ENCODE assay signal across 8 cellular contexts in genomic region chr21:42125571-42126544, GRCh38. TPM values are rescaled to one million over a fixed set of nuclear protein-coding genes. Genes with fewer than 3 reads are reported as not detected.
DNase-seq lines count a peak whose midpoint lies in the region; ATAC-seq and TF ChIP-seq lines count a peak whose summit lies in the region.

No MANE protein-coding gene starts in this region.

- H3K9me2 ChIP-seq in GM23338 (ENCODE audit: insufficient read depth) (no peaks in the 10 kb centered on the region), OCI-LY1 (ENCODE audit: low read depth, low read length) (no peaks in the 10 kb centered on the region)

- H3K27ac ChIP-seq in GM23338 (ENCODE audit: low read depth) (no peak overlapping the region), OCI-LY1 (ENCODE audit: low read depth, low read length, poor library complexity, severe bottlenecking) (peak overlapping the region; percentile 84)

- no peaks in the 10 kb centered on the region for H3F3A ChIP-seq in GM23338 (replicated peaks; ENCODE audit: low read depth)
- H3F3A ChIP-seq in OCI-LY1 (ENCODE audit: insufficient read depth, low read length) = no peaks in the 10 kb centered on the region

- TF ChIP-seq CTCF in GM23338 (conservative IDR thresholded peaks at IDR 0.05; ENCODE audit: low read depth in 2 of 2) (peak; percentile 32 to 36; a peak in 3 of 4 replicates), OCI-LY1 (IDR thresholded peaks at IDR 0.05; ENCODE audit: low read length) (peak; percentile 15; the same call in 1 of the 2 replicates), fibroblast of villous mesenchyme (IDR thresholded peaks at IDR 0.05; ENCODE audit: insufficient read depth, low read depth, low read length) (peak; percentile 13), mesothelial cell of epicardium (IDR thresholded peaks at IDR 0.05; ENCODE audit: unreplicated experiment) (no peak)

- H3K4me3 ChIP-seq in GM23338 = no peak overlapping the region
- peak overlapping the region; percentile 69 for H3K4me3 ChIP-seq in OCI-LY1 (ENCODE audit: low read depth, low read length, poor library complexity, severe bottlenecking)
- H3K4me3 ChIP-seq in fibroblast of villous mesenchyme (ENCODE audit: low read depth, low read length) = no peak overlapping the region

- H3K27me3 Mint-ChIP-seq in GM23338 (ENCODE audit: insufficient read depth, low read depth, poor library complexity) (peaks cover 14% of the 10 kb centered on the region), mesothelial cell of epicardium (ENCODE audit: low read depth) (peaks cover 13% of the 10 kb centered on the region)
- H3K27me3 Mint-ChIP-seq in naive thymus-derived CD8-positive, alpha-beta T cell = peaks cover 11 to 50% (median 22%) of the 10 kb centered on the region in 5 donors

- no peaks in the 10 kb centered on the region for H4K20me1 ChIP-seq in GM23338 (replicated peaks; ENCODE audit: insufficient read depth)
- no peaks in the 10 kb centered on the region for H4K20me1 ChIP-seq in OCI-LY1 (ENCODE audit: insufficient read depth, low read length)

- DNase-seq in A172 (ENCODE audit: low spot score) (peak; percentile 45), GM23338 (ENCODE audit: low spot score) (peak; percentile 54), fibroblast of villous mesenchyme (ENCODE audit: low read depth) (peak; percentile 45), COR-L47 (lab: John Stamatoyannopoulos, UW) (no peak), mesothelial cell of epicardium (ENCODE audit: low spot score in 2 of 2, unreplicated experiment in 2 of 2) (no peak)
- DNase-seq in central memory CD4-positive, alpha-beta T cell = no peak
- no peak for DNase-seq in naive thymus-derived CD8-positive, alpha-beta T cell

- H3K4me1 Mint-ChIP-seq in GM23338 (peaks cover 8% of the 10 kb centered on the region), mesothelial cell of epicardium (peaks cover 3% of the 10 kb centered on the region)
- H3K4me1 Mint-ChIP-seq in naive thymus-derived CD8-positive, alpha-beta T cell = peaks cover 5 to 17% (median 16%) of the 10 kb centered on the region in 4 donors

- no peaks in the 10 kb centered on the region for H3K27me3 ChIP-seq in GM23338 (ENCODE audit: insufficient read depth)
- H3K27me3 ChIP-seq in OCI-LY1 (ENCODE audit: insufficient read depth, low read length) = no peaks in the 10 kb centered on the region

- H3K4me3 Mint-ChIP-seq in GM23338 (no peak overlapping the region), mesothelial cell of epicardium (no peak overlapping the region)
- no peak overlapping the region for H3K4me3 Mint-ChIP-seq in naive thymus-derived CD8-positive, alpha-beta T cell

- no peaks in the 10 kb centered on the region for H3K36me3 ChIP-seq in GM23338 (ENCODE audit: insufficient read depth)
- H3K36me3 ChIP-seq in OCI-LY1 (ENCODE audit: insufficient read depth, low read length) = peaks cover 63% of the 10 kb centered on the region

- H3K9me3 ChIP-seq in OCI-LY1 (ENCODE audit: low read length) = no peaks in the 10 kb centered on the region

- peak overlapping the region; percentile 14; the same call in 1 of the 2 replicates for H2AFZ ChIP-seq in GM23338
- H2AFZ ChIP-seq in OCI-LY1 (ENCODE audit: low read length) = no peak overlapping the region

- H3K4me2 ChIP-seq in GM23338 = no peak overlapping the region
- peak overlapping the region; percentile 82 for H3K4me2 ChIP-seq in OCI-LY1 (ENCODE audit: low read length)

- H3K9me3 Mint-ChIP-seq in GM23338 (no peaks in the 10 kb centered on the region), mesothelial cell of epicardium (no peaks in the 10 kb centered on the region)
- H3K9me3 Mint-ChIP-seq in naive thymus-derived CD8-positive, alpha-beta T cell = no peaks in the 10 kb centered on the region

- POLR2A ChIA-PET in naive thymus-derived CD8-positive, alpha-beta T cell (lab: Charles Lee) = interaction anchor here (0.5 to 0.8 kb wide), 2 partner anchors 139 to 226 kb away, joined by 3 to 5 read pairs; no protein-coding TSS in a partner anchor

- no peaks in the 10 kb centered on the region; the same call in 1 of the 2 replicates for H3K4me1 ChIP-seq in GM23338 (ENCODE audit: insufficient read depth)
- H3K4me1 ChIP-seq in OCI-LY1 (ENCODE audit: insufficient read depth, low read length, severe bottlenecking) = peaks cover 96% of the 10 kb centered on the region

- peak overlapping the region; percentile 48; the same call in 1 of the 2 replicates for H3K9ac ChIP-seq in OCI-LY1 (ENCODE audit: low read length)

- H3K79me2 ChIP-seq in GM23338 (replicated peaks; ENCODE audit: insufficient read depth) = no peaks in the 10 kb centered on the region
- H3K79me2 ChIP-seq in OCI-LY1 (ENCODE audit: insufficient read depth, low read length) = no peaks in the 10 kb centered on the region

- peak; percentile 70 for ATAC-seq in GM23338
- no peak for ATAC-seq in naive thymus-derived CD8-positive, alpha-beta T cell

- H3K36me3 Mint-ChIP-seq in GM23338 (ENCODE audit: low read depth) (no peaks in the 10 kb centered on the region), mesothelial cell of epicardium (no peaks in the 10 kb centered on the region)
- no peaks in the 10 kb centered on the region for H3K36me3 Mint-ChIP-seq in naive thymus-derived CD8-positive, alpha-beta T cell

- H3K27ac Mint-ChIP-seq in GM23338 (no peak overlapping the region), mesothelial cell of epicardium (no peak overlapping the region)
- peak overlapping the region in 2 of 10 donors; percentile 59 to 62 for H3K27ac Mint-ChIP-seq in naive thymus-derived CD8-positive, alpha-beta T cell

TF ChIP-seq in GM23338, 12 proteins besides CTCF, POLR2A, EP300 and RAD21:
- TF ChIP-seq EZH2 (IDR thresholded peaks at IDR 0.05; ENCODE audit: low read depth, unreplicated experiment) (no peak), POLR2AphosphoS5 (IDR thresholded peaks at IDR 0.05; ENCODE audit: low read depth) (no peak)

RNA-seq across cellular contexts. Expression of gene UMODL1, which starts 54.7 kb away (rescaled TPM):
- not detected in 2 replicates for total RNA-seq in A172 (2014; rRNA removed; shearing (Covaris generic))
- not detected in 2 replicates for total RNA-seq in GM23338 (2014; rRNA removed; shearing (Covaris generic))
- 0.05 TPM in 1 of 2 replicates, not detected in the other for polyA plus RNA-seq in GM23338 (2016; fragmentation: Nextera tagmentation; extraction: Ambion mirVana)
- total RNA-seq in fibroblast of villous mesenchyme (under 0.01 TPM in 1 of 2 replicates, not detected in the other), mesothelial cell of epicardium (not detected in 3 replicates)
- total RNA-seq in naive thymus-derived CD8-positive, alpha-beta T cell = 1 to 10 TPM; 2.7 to 3.1 TPM
- under 1 TPM; 0.03 to 0.07 (median 0.06) TPM for polyA plus RNA-seq in naive thymus-derived CD8-positive, alpha-beta T cell

Comparison
In these comparisons a context has a peak if more than half of its experiments do, and no peak if none do; other contexts are left out.
1. DNase-seq: peak in A172 (single experiment), GM23338 (single experiment) and fibroblast of villous mesenchyme (single experiment); none in COR-L47 (single experiment), central memory CD4-positive, alpha-beta T cell (single experiment), naive thymus-derived CD8-positive, alpha-beta T cell (0 of 10) and mesothelial cell of epicardium (0 of 2).